Comparison of ENCODE assay signal across 8 cellular contexts in genomic region chr11:60775420-60775961, GRCh38. TPM values are rescaled to one million over a fixed set of nuclear protein-coding genes. Genes with fewer than 3 reads are reported as not detected.
DNase-seq lines count a peak whose midpoint lies in the region; ATAC-seq lines count a peak whose summit lies in the region.

No MANE protein-coding gene starts in this region.

- no peaks in the 10 kb centered on the region for H3K9me3 Mint-ChIP-seq in CD4-positive, alpha-beta memory T cell
- no peaks in the 10 kb centered on the region for H3K9me3 Mint-ChIP-seq in activated CD4-positive, alpha-beta memory T cell treated with anti-CD3 and anti-CD28 coated beads for 36 hours

- H3K27ac Mint-ChIP-seq in CD4-positive, alpha-beta memory T cell: peak overlapping the region in 4 of 7 donors; percentile 26 to 87 (median 66)
- H3K27ac Mint-ChIP-seq in activated CD4-positive, alpha-beta memory T cell treated with anti-CD3 and anti-CD28 coated beads for 36 hours: no peak overlapping the region

- peaks cover 3 to 4% of the 10 kb centered on the region in 2 donors for H3K27me3 Mint-ChIP-seq in CD4-positive, alpha-beta memory T cell
- H3K27me3 Mint-ChIP-seq in activated CD4-positive, alpha-beta memory T cell treated with anti-CD3 and anti-CD28 coated beads for 36 hours: peaks cover 4% of the 10 kb centered on the region

- H3K9me3 ChIP-seq in CD4-positive, alpha-beta memory T cell (ENCODE audit: control insufficient read depth in 1 of 2, low read length in 2 of 2): no peaks in the 10 kb centered on the region
- no peaks in the 10 kb centered on the region for H3K9me3 ChIP-seq in effector memory CD4-positive, alpha-beta T cell (ENCODE audit: control insufficient read depth, low read length)

- no peaks in the 10 kb centered on the region for H3K27me3 ChIP-seq in CD4-positive, alpha-beta memory T cell (ENCODE audit: insufficient read depth, low read length)
- no peaks in the 10 kb centered on the region for H3K27me3 ChIP-seq in effector memory CD4-positive, alpha-beta T cell (replicated peaks; ENCODE audit: control insufficient read depth, insufficient read depth, low read length, poor library complexity, severe bottlenecking)

- ATAC-seq in GM19397 (IDR thresholded peaks at IDR 0.05; ENCODE audit: unreplicated experiment) (peak; percentile 70), HG03571 (IDR thresholded peaks at IDR 0.05; ENCODE audit: unreplicated experiment) (peak; percentile 52)

- H3K4me1 ChIP-seq in CD4-positive, alpha-beta memory T cell (ENCODE audit: insufficient read depth, low read length): no peaks in the 10 kb centered on the region
- no peaks in the 10 kb centered on the region for H3K4me1 ChIP-seq in effector memory CD4-positive, alpha-beta T cell (ENCODE audit: control insufficient read depth, insufficient read depth, low read length, poor library complexity, severe bottlenecking)

- no peaks in the 10 kb centered on the region for H3K36me3 ChIP-seq in CD4-positive, alpha-beta memory T cell (ENCODE audit: insufficient read depth, low read length)
- H3K36me3 ChIP-seq in effector memory CD4-positive, alpha-beta T cell (ENCODE audit: control insufficient read depth, insufficient read depth, low read length): no peaks in the 10 kb centered on the region

- intact Hi-C loops in CD4-positive, alpha-beta memory T cell (cut with micrococcal nuclease): loop anchor here (2.0 to 5.0 kb wide), 2 partner anchors 123 to 612 kb away; no protein-coding TSS in a partner anchor
- intact Hi-C loops in activated CD4-positive, alpha-beta memory T cell treated with anti-CD3 and anti-CD28 coated beads for 36 hours (cut with micrococcal nuclease): loop anchor here (2.0 to 5.0 kb wide), 2 partner anchors 55 to 122 kb away; no protein-coding TSS in a partner anchor

- no peak overlapping the region for H3K4me3 ChIP-seq in CD4-positive, alpha-beta memory T cell (ENCODE audit: low read length in 2 of 2)
- no peak overlapping the region for H3K4me3 ChIP-seq in effector memory CD4-positive, alpha-beta T cell (ENCODE audit: insufficient read depth, low read depth, low read length, poor library complexity, severe bottlenecking)

- H3K27ac ChIP-seq in CD4-positive, alpha-beta memory T cell (ENCODE audit: low read depth, low read length): no peak overlapping the region
- H3K27ac ChIP-seq in effector memory CD4-positive, alpha-beta T cell (ENCODE audit: insufficient read depth, low read length, poor library complexity, severe bottlenecking): no peak overlapping the region

- POLR2A ChIA-PET in CD4-positive, alpha-beta memory T cell (lab: Charles Lee; ENCODE audit: partially characterized antibody): no interaction called here
- POLR2A ChIA-PET in activated CD4-positive, alpha-beta memory T cell treated with anti-CD3 and anti-CD28 coated beads for 36 hours (lab: Charles Lee): no interaction called here

- peak; percentile 77 to 80 (median 78) for DNase-seq in CD4-positive, alpha-beta memory T cell
- DNase-seq in NCI-H748 treated with DMSO at 0.1 percent for 48 hours (lab: John Stamatoyannopoulos, UW) (peak; percentile 82), midbrain (lab: John Stamatoyannopoulos, UW) (peak; percentile 84)
- DNase-seq in activated CD4-positive, alpha-beta memory T cell treated with anti-CD3 and anti-CD28 coated beads for 36 hours: peak; percentile 89
- DNase-seq in effector memory CD4-positive, alpha-beta T cell: peak; percentile 49 to 62 (median 58)
- DNase-seq in stimulated activated CD8-positive, alpha-beta memory T cell treated with anti-CD3 and anti-CD28 coated beads, Interleukin-4, amount 100 ng/mL, for 1 hour (ENCODE audit: low read depth in 2 of 2, low spot score in 1 of 2): peak; percentile 50 to 67

- peak overlapping the region in 2 of 8 donors; percentile 23 to 54 for H3K4me3 Mint-ChIP-seq in CD4-positive, alpha-beta memory T cell
- no peak overlapping the region for H3K4me3 Mint-ChIP-seq in activated CD4-positive, alpha-beta memory T cell treated with anti-CD3 and anti-CD28 coated beads for 36 hours

- H3K4me1 Mint-ChIP-seq in CD4-positive, alpha-beta memory T cell: peaks cover 5 to 16% (median 8%) of the 10 kb centered on the region in 4 donors
- peaks cover 10% of the 10 kb centered on the region for H3K4me1 Mint-ChIP-seq in activated CD4-positive, alpha-beta memory T cell treated with anti-CD3 and anti-CD28 coated beads for 36 hours (ENCODE audit: low read depth)

- CTCF ChIA-PET in CD4-positive, alpha-beta memory T cell (lab: Charles Lee; ENCODE audit: partially characterized antibody): interaction anchor here (1.3 to 4.4 kb wide), 8 partner anchors 9 to 610 kb away, joined by 3 to 24 read pairs (median 6); partner anchors contain the start of gene MS4A10
- CTCF ChIA-PET in activated CD4-positive, alpha-beta memory T cell treated with anti-CD3 and anti-CD28 coated beads for 36 hours (lab: Charles Lee): interaction anchor here (0.6 to 4.0 kb wide), 25 partner anchors 8 to 610 kb away, joined by 3 to 56 read pairs (median 3); partner anchors contain the start of gene MS4A10

- no peaks in the 10 kb centered on the region for H3K36me3 Mint-ChIP-seq in CD4-positive, alpha-beta memory T cell
- no peaks in the 10 kb centered on the region for H3K36me3 Mint-ChIP-seq in activated CD4-positive, alpha-beta memory T cell treated with anti-CD3 and anti-CD28 coated beads for 36 hours

RNA-seq across cellular contexts. Expression of gene MS4A10, which starts 9.6 kb away (rescaled TPM):
- not detected for total RNA-seq in CD4-positive, alpha-beta memory T cell
- not detected for polyA plus RNA-seq in CD4-positive, alpha-beta memory T cell
- not detected for total RNA-seq in activated CD4-positive, alpha-beta memory T cell treated with anti-CD3 and anti-CD28 coated beads for 36 hours

RNA-seq across cellular contexts. Expression of gene MS4A15, which starts 18.8 kb away (rescaled TPM):
- not detected for total RNA-seq in CD4-positive, alpha-beta memory T cell
- not detected for polyA plus RNA-seq in CD4-positive, alpha-beta memory T cell
- total RNA-seq in activated CD4-positive, alpha-beta memory T cell treated with anti-CD3 and anti-CD28 coated beads for 36 hours: not detected

RNA-seq across cellular contexts. Expression of gene MS4A18, which starts 51.0 kb away (rescaled TPM):
- not detected for total RNA-seq in CD4-positive, alpha-beta memory T cell
- polyA plus RNA-seq in CD4-positive, alpha-beta memory T cell: not detected
- total RNA-seq in activated CD4-positive, alpha-beta memory T cell treated with anti-CD3 and anti-CD28 coated beads for 36 hours: not detected
